Comparison of ENCODE assay signal across 8 cellular contexts in the genomic region with DNA sequence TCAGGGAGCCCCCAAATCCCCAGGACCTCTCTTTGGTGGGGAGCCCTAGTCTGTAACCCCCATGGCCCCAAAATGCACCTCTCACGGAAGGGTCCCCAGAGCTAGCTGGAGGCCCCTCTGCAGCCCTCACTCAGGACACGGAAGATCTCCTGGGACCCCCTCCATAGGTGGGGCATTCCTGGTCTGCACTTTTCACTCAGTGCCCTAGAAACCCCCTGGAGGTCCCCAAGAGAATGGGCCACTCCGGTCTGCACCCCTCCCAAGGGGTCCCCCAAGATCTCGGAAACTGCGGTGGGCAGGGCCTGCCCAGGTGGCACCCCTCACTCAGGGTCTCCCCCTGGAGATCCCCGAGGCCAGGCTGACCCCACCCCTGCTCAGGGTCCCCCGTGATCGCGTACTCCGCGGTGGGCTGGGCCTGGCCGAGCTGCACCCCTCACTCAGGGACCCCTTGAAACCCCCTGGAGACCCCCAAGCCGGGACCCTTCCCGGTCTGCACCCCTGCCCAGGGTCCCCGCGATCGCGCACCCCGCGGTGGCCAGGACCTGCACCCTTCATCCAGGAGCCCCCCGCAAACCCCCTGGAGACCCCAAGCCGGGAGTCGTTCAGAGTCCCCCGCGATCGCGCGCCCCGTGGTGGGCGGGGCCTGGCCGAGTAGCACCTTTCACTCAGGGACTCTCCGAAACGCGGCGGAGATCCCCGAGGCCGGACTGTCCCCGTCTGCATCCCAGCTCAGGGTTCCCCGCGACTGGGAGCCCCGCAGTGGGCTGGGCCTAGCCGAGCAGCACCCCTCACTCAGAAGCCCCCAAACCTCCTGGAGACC. TPM values are rescaled to one million over a fixed set of nuclear protein-coding genes. Genes with fewer than 3 reads are reported as not detected.
DNase-seq lines count a peak whose midpoint lies in the region; ATAC-seq and TF ChIP-seq lines count a peak whose summit lies in the region.

No MANE protein-coding gene starts in this region.

- peak overlapping the region; percentile 93 for H3K4me2 ChIP-seq in trophoblast cell (ENCODE audit: low read length)

- peak overlapping the region; percentile 93 for H2AFZ ChIP-seq in trophoblast cell (ENCODE audit: insufficient read depth, low read length, poor library complexity)

- peak overlapping the region; percentile 83 to 89 (median 86) for H3K4me3 Mint-ChIP-seq in CD4-positive, CD25-positive, alpha-beta regulatory T cell

- peak overlapping the region; percentile 83 for H2BK120ac ChIP-seq in trophoblast cell (ENCODE audit: insufficient read depth, low read length, poor library complexity)

- H3K9ac ChIP-seq in trophoblast cell (ENCODE audit: low read length), result peak overlapping the region; percentile 99

- no peaks in the 10 kb centered on the region for H3K27me3 Mint-ChIP-seq in CD4-positive, CD25-positive, alpha-beta regulatory T cell

- H4K8ac ChIP-seq in trophoblast cell (ENCODE audit: low read depth, low read length), result peak overlapping the region; percentile 86

- H3K9me3 ChIP-seq in CD4-positive, CD25-positive, alpha-beta regulatory T cell (ENCODE audit: control insufficient read depth in 2 of 2, low read length in 2 of 2), result no peaks in the 10 kb centered on the region
- H3K9me3 ChIP-seq in KOPT-K1 (ENCODE audit: insufficient read depth, low read length, poor library complexity, severe bottlenecking) (no peaks in the 10 kb centered on the region), trophoblast cell (ENCODE audit: insufficient read depth, low read depth, low read length) (no peaks in the 10 kb centered on the region)

- no peaks in the 10 kb centered on the region for H3K36me3 ChIP-seq in CD4-positive, CD25-positive, alpha-beta regulatory T cell (ENCODE audit: control insufficient read depth, insufficient read depth, low read length)
- H3K36me3 ChIP-seq in KOPT-K1 (ENCODE audit: insufficient read depth, low read length), result peaks cover 31% of the 10 kb centered on the region
- H3K36me3 ChIP-seq in trophoblast cell (ENCODE audit: control insufficient read depth in 1 of 2, insufficient read depth in 2 of 2, low read length in 2 of 2), result peaks cover 17 to 21% of the 10 kb centered on the region in 2 experiments

- H3K18ac ChIP-seq in trophoblast cell (ENCODE audit: low read length), result peak overlapping the region; percentile 96

- peak overlapping the region; percentile 97 for H4K91ac ChIP-seq in trophoblast cell (ENCODE audit: low read depth, low read length)

- peak in 1 of 2 donors; percentile 7 for ATAC-seq in CD4-positive, CD25-positive, alpha-beta regulatory T cell (ENCODE audit: low read depth in 2 of 2)
- ATAC-seq in GM19463 (IDR thresholded peaks at IDR 0.05; ENCODE audit: unreplicated experiment), result peak; percentile 41
- no peak for ATAC-seq in GM21528 (IDR thresholded peaks at IDR 0.05; ENCODE audit: low FRiP score, unreplicated experiment)
- no peak for ATAC-seq in GM18870 (IDR thresholded peaks at IDR 0.05; ENCODE audit: unreplicated experiment)

- H3K4ac ChIP-seq in trophoblast cell (ENCODE audit: low read depth, low read length), result peak overlapping the region; percentile 100

- peaks cover 14% of the 10 kb centered on the region for H3K79me1 ChIP-seq in trophoblast cell (ENCODE audit: low read length)

- H3K79me2 ChIP-seq in trophoblast cell (ENCODE audit: control insufficient read depth, insufficient read depth, low read length, poor library complexity), result peaks cover 46% of the 10 kb centered on the region

- no peak overlapping the region for H2BK12ac ChIP-seq in trophoblast cell (ENCODE audit: low read length)

- no peak overlapping the region for H3K4me3 ChIP-seq in CD4-positive, CD25-positive, alpha-beta regulatory T cell (ENCODE audit: low read depth, low read length)
- H3K4me3 ChIP-seq in fibroblast of the aortic adventitia (ENCODE audit: low read depth, low read length) (peak overlapping the region; percentile 78), trophoblast cell (ENCODE audit: low read depth, low read length) (peak overlapping the region; percentile 96)

- H3K36me3 Mint-ChIP-seq in CD4-positive, CD25-positive, alpha-beta regulatory T cell, result no peaks in the 10 kb centered on the region

- DNase-seq in CD4-positive, CD25-positive, alpha-beta regulatory T cell, result peak; percentile 17 to 48 (median 39)
- DNase-seq in activated T-helper 1 cell treated with Interleukin-2 at 50 U/mL for 16 hours (ENCODE audit: low read depth) (peak; percentile 22), fibroblast of the aortic adventitia (ENCODE audit: low read depth) (no peak), trophoblast cell (no peak)

- no CpG with 5 or more reads among the region's 42 CpGs for WGBS in trophoblast cell (ENCODE audit: extremely low coverage, insufficient coverage, insufficient read length)

- H3K4me1 Mint-ChIP-seq in CD4-positive, CD25-positive, alpha-beta regulatory T cell, result peaks cover 0 to 17% (median 11%) of the 10 kb centered on the region in 4 donors

- peak overlapping the region; percentile 85 for H2BK5ac ChIP-seq in trophoblast cell (ENCODE audit: low read depth, low read length, poor library complexity)

- H3K27ac ChIP-seq in CD4-positive, CD25-positive, alpha-beta regulatory T cell (ENCODE audit: insufficient read depth, low read length, poor library complexity, severe bottlenecking), result peak overlapping the region; percentile 69
- H3K27ac ChIP-seq in KOPT-K1 (ENCODE audit: low read depth, low read length, poor library complexity, severe bottlenecking), result peak overlapping the region; percentile 97
- H3K27ac ChIP-seq in trophoblast cell (ENCODE audit: low read depth, low read length), result peak overlapping the region; percentile 66

- H3K9me3 Mint-ChIP-seq in CD4-positive, CD25-positive, alpha-beta regulatory T cell, result no peaks in the 10 kb centered on the region

- peak overlapping the region; percentile 97 for H3K14ac ChIP-seq in trophoblast cell (ENCODE audit: low read length)

- no peak for TF ChIP-seq CTCF in fibroblast of the aortic adventitia (IDR thresholded peaks at IDR 0.05; ENCODE audit: insufficient read depth, low read length)

- H3K27me3 ChIP-seq in CD4-positive, CD25-positive, alpha-beta regulatory T cell (ENCODE audit: control insufficient read depth, insufficient read depth, low read length), result no peaks in the 10 kb centered on the region
- H3K27me3 ChIP-seq in trophoblast cell (ENCODE audit: insufficient read depth, low read length), result no peaks in the 10 kb centered on the region

- H3K4me1 ChIP-seq in CD4-positive, CD25-positive, alpha-beta regulatory T cell (ENCODE audit: control insufficient read depth, insufficient read depth, low read length, poor library complexity, severe bottlenecking), result peaks cover 25% of the 10 kb centered on the region
- peaks cover 15 to 20% of the 10 kb centered on the region in 2 experiments for H3K4me1 ChIP-seq in trophoblast cell (ENCODE audit: control insufficient read depth in 1 of 2, insufficient read depth in 2 of 2, low read length in 2 of 2)

- peak overlapping the region in 2 of 3 donors; percentile 55 to 86 for H3K27ac Mint-ChIP-seq in CD4-positive, CD25-positive, alpha-beta regulatory T cell

- H4K12ac ChIP-seq in trophoblast cell (ENCODE audit: low read depth, low read length), result peak overlapping the region; percentile 86

- no peak overlapping the region for H3K23ac ChIP-seq in trophoblast cell (ENCODE audit: low read length)

- peak overlapping the region; percentile 88 for H2AK5ac ChIP-seq in trophoblast cell (ENCODE audit: low read length)

RNA-seq across cellular contexts. Expression of gene LMNB2, which starts 1.1 kb away (rescaled TPM):
- 16.0 TPM for total RNA-seq in CD4-positive, CD25-positive, alpha-beta regulatory T cell
- polyA plus RNA-seq in CD4-positive, CD25-positive, alpha-beta regulatory T cell, result 1 to 10 TPM; 3.8 to 7.5 (median 4.8) TPM
- total RNA-seq in fibroblast of the aortic adventitia (ENCODE audit: low replicate concordance), result 16.7 and 68.1 TPM in 2 replicates
- 103 and 105 TPM in 2 replicates for polyA plus RNA-seq in trophoblast cell (2013)

RNA-seq across cellular contexts. Expression of gene GADD45B, which starts 20.2 kb away (rescaled TPM):
- 191 TPM for total RNA-seq in CD4-positive, CD25-positive, alpha-beta regulatory T cell
- 10 to 100 TPM; 53.4 to 70.2 (median 63.3) TPM for polyA plus RNA-seq in CD4-positive, CD25-positive, alpha-beta regulatory T cell
- total RNA-seq in fibroblast of the aortic adventitia (ENCODE audit: low replicate concordance), result 14.3 and 14.8 TPM in 2 replicates
- 89.4 and 93.2 TPM in 2 replicates for polyA plus RNA-seq in trophoblast cell (2013)

RNA-seq across cellular contexts. Expression of gene TIMM13, which starts 28.3 kb away (rescaled TPM):
- total RNA-seq in CD4-positive, CD25-positive, alpha-beta regulatory T cell, result 24.6 TPM
- polyA plus RNA-seq in CD4-positive, CD25-positive, alpha-beta regulatory T cell, result 10 to 100 TPM; 49.7 to 62.5 (median 59.4) TPM
- 26.9 and 33.1 TPM in 2 replicates for total RNA-seq in fibroblast of the aortic adventitia (ENCODE audit: low replicate concordance)
- 79.5 and 82.1 TPM in 2 replicates for polyA plus RNA-seq in trophoblast cell (2013)

Comparison
In these comparisons a context has a peak if more than half of its experiments do, and no peak if none do; other contexts are left out.
1. DNase-seq: peak in CD4-positive, CD25-positive, alpha-beta regulatory T cell (3 of 3) and activated T-helper 1 cell treated with Interleukin-2 at 50 U/mL for 16 hours (single experiment); none in fibroblast of the aortic adventitia (single experiment) and trophoblast cell (0 of 2).
2. RNA of gene GADD45B, which starts 20.2 kb away (total RNA-seq): 191 TPM in CD4-positive, CD25-positive, alpha-beta regulatory T cell (single experiment); 14.3 to 14.8 TPM in fibroblast of the aortic adventitia; every median in the first group is over 10 times any median in the second.
3. Peak in every context shown above with its lines, with median percentiles within 50 percentile points of each other: H3K27ac ChIP-seq.